ENCODE assay signal across 24 cellular contexts in genomic region chr10:28253174-28253783, GRCh38. TPM values are rescaled to one million over a fixed set of nuclear protein-coding genes. Genes with fewer than 3 reads are reported as not detected.
A peak's percentile ranks its signal among the peaks of the same experiment; 100 is the strongest.
DNase-seq lines count a peak whose midpoint lies in the region; ATAC-seq and TF ChIP-seq lines count a peak whose summit lies in the region.
"Had no signal": no experiment of that assay in that cellular context is flagged by ENCODE, and none has a peak within 500 bp of the region (broad histone marks: within the 10 kb centered on the region; RNA-seq: fewer than 3 reads in every experiment).

No MANE protein-coding gene starts in this region.

- H3K9me3 ChIP-seq in RWPE2 (ENCODE audit: severe bottlenecking) (no peaks in the 10 kb centered on the region), esophagus muscularis mucosa (no peaks in the 10 kb centered on the region)
- H3K9me3 ChIP-seq: BE2C, Peyer's patch, prostate gland, uterus had no signal

- no peak overlapping the region for H3K4me3 Mint-ChIP-seq in osteocyte (ENCODE audit: unreplicated experiment)
- H3K4me3 Mint-ChIP-seq: activated naive CD4-positive, alpha-beta T cell treated with anti-CD3 and anti-CD28 coated beads, Interleukin-2, amount 50 U/mL, for 24 hours; activated T-helper 1 cell treated with anti-CD3 and anti-CD28 coated beads, Interleukin-12 subunit alpha, Interleukin-12 subunit beta, Interleukin-2, Interleukin-4 antibody, amounts not matched to agents 30 ng/mL and 10 ng/mL and 1 ng/mL, durations not matched to agents 14 hours and 24 hours and 36 hours had no signal

- H3K27ac ChIP-seq in RWPE2 (ENCODE audit: poor library complexity, severe bottlenecking) (peak overlapping the region; percentile 67), esophagus muscularis mucosa (replicated peaks in 1 of 4) (peak overlapping the region; percentile 47 to 73 (median 70))
- H3K27ac ChIP-seq: Peyer's patch, prostate gland had no signal

- peaks cover 52% of the 10 kb centered on the region for H3K4me1 Mint-ChIP-seq in osteocyte (ENCODE audit: unreplicated experiment)

- 53% methylated on average over 11 of the region's 11 CpGs for WGBS in esophagus muscularis mucosa

- H3K4me3 ChIP-seq in AG10803 (ENCODE audit: low read length) = no peak overlapping the region
- H3K4me3 ChIP-seq in RWPE2 (ENCODE audit: severe bottlenecking) = no peak overlapping the region
- H3K4me3 ChIP-seq in esophagus muscularis mucosa = no peak overlapping the region
- H3K4me3 ChIP-seq: Peyer's patch, prostate gland, skin epidermis, uterus had no signal

- intact Hi-C loops in esophagus muscularis mucosa (cut with DNase I) = loop anchor here (2.0 kb wide), 1 partner anchor 46 kb away; no protein-coding TSS in a partner anchor

- TF ChIP-seq CTCF in AG10803 (conservative IDR thresholded peaks at IDR 0.05; ENCODE audit: low read length) = no peak
- TF ChIP-seq CTCF in RWPE2 (IDR thresholded peaks at IDR 0.05; ENCODE audit: poor library complexity, severe bottlenecking) = no peak
- TF ChIP-seq CTCF in esophagus muscularis mucosa (IDR thresholded peaks at IDR 0.05) = no peak
- no peak for TF ChIP-seq CTCF in osteocyte (IDR thresholded peaks at IDR 0.05)

- H3K36me3 ChIP-seq in RWPE2 (ENCODE audit: low read depth) (no peaks in the 10 kb centered on the region), esophagus muscularis mucosa (no peaks in the 10 kb centered on the region)
- H3K36me3 ChIP-seq: BE2C, Peyer's patch, prostate gland, uterus had no signal

- no peak for TF ChIP-seq POLR2A in esophagus muscularis mucosa (IDR thresholded peaks at IDR 0.05; ENCODE audit: low read depth)

- H3K27me3 Mint-ChIP-seq in osteocyte (ENCODE audit: unreplicated experiment) = no peaks in the 10 kb centered on the region
- H3K27me3 Mint-ChIP-seq: activated naive CD4-positive, alpha-beta T cell treated with anti-CD3 and anti-CD28 coated beads, Interleukin-2, amount 50 U/mL, for 24 hours had no signal

- H3K4me1 ChIP-seq in RWPE2 (ENCODE audit: insufficient read depth, poor library complexity, severe bottlenecking) (peaks cover 29% of the 10 kb centered on the region), esophagus muscularis mucosa (peaks cover 9 to 58% (median 52%) of the 10 kb centered on the region in 4 donors)
- H3K4me1 ChIP-seq: BE2C, Peyer's patch, prostate gland, uterus had no signal

- no peaks in the 10 kb centered on the region for H3K27me3 ChIP-seq in RWPE2 (ENCODE audit: insufficient read depth, poor library complexity, severe bottlenecking)
- no peaks in the 10 kb centered on the region for H3K27me3 ChIP-seq in esophagus muscularis mucosa
- H3K27me3 ChIP-seq: Peyer's patch, uterus had no signal

- DNase-seq in AG10803 (ENCODE audit: low read depth) = peak; percentile 22
- DNase-seq in RWPE2 (ENCODE audit: low spot score) = no peak
- DNase-seq in esophagus muscularis mucosa (ENCODE audit: extremely low spot score) = no peak
- DNase-seq in osteocyte (ENCODE audit: extremely low spot score, unreplicated experiment) = no peak
- no peak for DNase-seq in SIG-M5 (lab: John Stamatoyannopoulos, UW)
- DNase-seq in medulla oblongata (ENCODE audit: extremely low spot score) = no peak
- DNase-seq: activated CD4-positive, alpha-beta T cell treated with anti-CD3 and anti-CD28 coated beads for 48 hours; BE2C; COR-L47; DMS79; erythroblast; Karpas-422; kidney glomerular epithelial cell; mammary epithelial cell; NCI-H524 treated with DMSO at 0.1 percent for 48 hours; Peyer's patch; stimulated activated CD4-positive, alpha-beta T cell treated with anti-CD3 and anti-CD28 coated beads, Interleukin-1b, Interleukin-23, amount 100 ng/mL, for 48 hours; uterus had no signal

- peak overlapping the region; percentile 91 for H3K27ac Mint-ChIP-seq in osteocyte (ENCODE audit: unreplicated experiment)
- H3K27ac Mint-ChIP-seq: activated naive CD4-positive, alpha-beta T cell treated with anti-CD3 and anti-CD28 coated beads, Interleukin-2, amount 50 U/mL, for 24 hours; activated T-helper 1 cell treated with anti-CD3 and anti-CD28 coated beads, Interleukin-12 subunit alpha, Interleukin-12 subunit beta, Interleukin-2, Interleukin-4 antibody, amounts not matched to agents 30 ng/mL and 10 ng/mL and 1 ng/mL, durations not matched to agents 14 hours and 24 hours and 36 hours had no signal

- TF ChIP-seq EP300 in esophagus muscularis mucosa (IDR thresholded peaks at IDR 0.05) = no peak

- no peak for ATAC-seq in RWPE2 (ENCODE audit: low read depth)
- ATAC-seq in HG03457 (IDR thresholded peaks at IDR 0.05; ENCODE audit: unreplicated experiment) = no peak
- no peak for ATAC-seq in GM19351 (IDR thresholded peaks at IDR 0.05; ENCODE audit: unreplicated experiment)

- H3K9me3 Mint-ChIP-seq in osteocyte (ENCODE audit: unreplicated experiment) = no peaks in the 10 kb centered on the region
- H3K9me3 Mint-ChIP-seq: activated naive CD4-positive, alpha-beta T cell treated with anti-CD3 and anti-CD28 coated beads, Interleukin-2, amount 50 U/mL, for 24 hours; activated T-helper 1 cell treated with anti-CD3 and anti-CD28 coated beads, Interleukin-12 subunit alpha, Interleukin-12 subunit beta, Interleukin-2, Interleukin-4 antibody, amounts not matched to agents 30 ng/mL and 10 ng/mL and 1 ng/mL, durations not matched to agents 14 hours and 24 hours and 36 hours had no signal

- H3K36me3 Mint-ChIP-seq in osteocyte (ENCODE audit: unreplicated experiment) = no peaks in the 10 kb centered on the region

RNA-seq across cellular contexts. Expression of gene MPP7, which starts 49.6 kb away (rescaled TPM):
- 10 to 100 TPM; 30.3 to 59.1 (median 49.3) TPM for total RNA-seq in esophagus muscularis mucosa
- 37.4 and 41.9 TPM in 2 replicates for total RNA-seq in osteocyte
